16 cellular contexts compared by ENCODE assay signal in genomic region chr17:81236784-81237183, GRCh38.
"Had no signal": no experiment of that assay in that cellular context is flagged by ENCODE, and none has a peak within 500 bp of the region (broad histone marks: within the 10 kb centered on the region; RNA-seq: fewer than 3 reads in every experiment).

No MANE protein-coding gene starts in this region.

- H3K27ac ChIP-seq: body of pancreas, lower lobe of right lung, psoas muscle, sigmoid colon had no signal

- H3K27ac Mint-ChIP-seq: activated CD4-positive, alpha-beta memory T cell treated with anti-CD3 and anti-CD28 coated beads, Interleukin-2, amount 10 ng/mL, durations not matched to agents 7 days and 5 days had no signal

- H3K27me3 Mint-ChIP-seq: activated CD4-positive, alpha-beta memory T cell treated with anti-CD3 and anti-CD28 coated beads, Interleukin-2, amount 10 ng/mL, durations not matched to agents 7 days and 5 days; central memory CD8-positive, alpha-beta T cell; naive thymus-derived CD4-positive, alpha-beta T cell; type B pancreatic cell had no signal

- H3K4me3 ChIP-seq: body of pancreas had no signal

- DNase-seq: activated CD4-positive, alpha-beta memory T cell treated with anti-CD3 and anti-CD28 coated beads, Interleukin-2, amount 10 ng/mL, durations not matched to agents 7 days and 5 days; activated naive CD4-positive, alpha-beta T cell treated with anti-CD3 and anti-CD28 coated beads, Interleukin-2, amount 50 U/mL, for 16 hours; body of pancreas; effector memory CD4-positive, alpha-beta T cell; hippocampal formation; kidney glomerular epithelial cell; lower lobe of right lung; midbrain; naive thymus-derived CD4-positive, alpha-beta T cell; psoas muscle; sigmoid colon; stimulated activated CD4-positive, alpha-beta T cell treated with anti-CD3 and anti-CD28 coated beads, Interleukin-2, amount 100 ng/mL, for 24 hours; stimulated activated naive CD4-positive, alpha-beta T cell treated with Interleukin-2 at 50 U/mL for 16 hours; T-helper 9 cell had no signal

- ATAC-seq: body of pancreas; lower lobe of right lung; naive thymus-derived CD4-positive, alpha-beta T cell; psoas muscle had no signal

- H3K9me3 ChIP-seq: body of pancreas, lower lobe of right lung, psoas muscle, sigmoid colon had no signal

- H3K36me3 Mint-ChIP-seq: type B pancreatic cell had no signal

- H3K27me3 ChIP-seq: body of pancreas, sigmoid colon had no signal

- H3K9me3 Mint-ChIP-seq: activated CD4-positive, alpha-beta memory T cell treated with anti-CD3 and anti-CD28 coated beads, Interleukin-2, amount 10 ng/mL, durations not matched to agents 7 days and 5 days; central memory CD8-positive, alpha-beta T cell; naive thymus-derived CD4-positive, alpha-beta T cell; type B pancreatic cell had no signal
